1 cellular context compared by ENCODE assay signal in the genomic region with DNA sequence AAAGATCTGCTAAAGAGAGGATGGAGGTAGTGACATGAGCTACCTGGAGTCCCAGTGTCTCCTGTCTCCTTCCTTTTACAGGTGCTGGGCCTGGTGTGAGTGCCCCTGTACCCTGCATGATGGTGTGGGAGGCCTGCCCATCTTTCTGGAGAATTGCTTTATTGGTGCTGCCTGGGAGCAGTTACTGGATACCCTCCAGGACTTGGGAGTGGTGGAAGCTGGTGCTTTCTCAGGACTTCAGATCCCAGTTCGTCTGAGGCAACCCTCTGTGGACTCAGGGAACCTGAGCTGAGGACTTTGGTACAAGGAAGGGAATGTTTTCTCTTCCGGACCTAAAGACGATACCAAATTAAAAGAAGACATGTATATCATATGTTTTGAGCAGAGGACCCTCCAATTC.
TF ChIP-seq lines count a peak whose summit lies in the region.

No MANE protein-coding gene starts in this region.

TF ChIP-seq in GM23338, 12 proteins besides CTCF, POLR2A, EP300 and RAD21 (continued from another document):
- TF ChIP-seq ZNF114 (CRISPR knock-in tag; IDR thresholded peaks at IDR 0.05) (no peak), STAT1 (IDR thresholded peaks at IDR 0.05; ENCODE audit: unreplicated experiment) (no peak)
TF ChIP-seq in GM23338: peak in this region for 0.
